Comparison of ENCODE assay signal across 1 cellular context in genomic region chr6:30060982-30061765, GRCh38.
A peak's percentile ranks its signal among the peaks of the same experiment; 100 is the strongest.
TF ChIP-seq lines count a peak whose summit lies in the region.

A gene with protein sequence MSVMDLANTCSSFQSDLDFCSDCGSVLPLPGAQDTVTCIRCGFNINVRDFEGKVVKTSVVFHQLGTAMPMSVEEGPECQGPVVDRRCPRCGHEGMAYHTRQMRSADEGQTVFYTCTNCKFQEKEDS (plus strand): TSS chr6:30061265. CDS start chr6:30061525, 260 bp downstream.

TF ChIP-seq in HEK293, 187 proteins besides CTCF, POLR2A, EP300 and RAD21 (continued from another document and continues in another):
- TF ChIP-seq, protein P1, sequence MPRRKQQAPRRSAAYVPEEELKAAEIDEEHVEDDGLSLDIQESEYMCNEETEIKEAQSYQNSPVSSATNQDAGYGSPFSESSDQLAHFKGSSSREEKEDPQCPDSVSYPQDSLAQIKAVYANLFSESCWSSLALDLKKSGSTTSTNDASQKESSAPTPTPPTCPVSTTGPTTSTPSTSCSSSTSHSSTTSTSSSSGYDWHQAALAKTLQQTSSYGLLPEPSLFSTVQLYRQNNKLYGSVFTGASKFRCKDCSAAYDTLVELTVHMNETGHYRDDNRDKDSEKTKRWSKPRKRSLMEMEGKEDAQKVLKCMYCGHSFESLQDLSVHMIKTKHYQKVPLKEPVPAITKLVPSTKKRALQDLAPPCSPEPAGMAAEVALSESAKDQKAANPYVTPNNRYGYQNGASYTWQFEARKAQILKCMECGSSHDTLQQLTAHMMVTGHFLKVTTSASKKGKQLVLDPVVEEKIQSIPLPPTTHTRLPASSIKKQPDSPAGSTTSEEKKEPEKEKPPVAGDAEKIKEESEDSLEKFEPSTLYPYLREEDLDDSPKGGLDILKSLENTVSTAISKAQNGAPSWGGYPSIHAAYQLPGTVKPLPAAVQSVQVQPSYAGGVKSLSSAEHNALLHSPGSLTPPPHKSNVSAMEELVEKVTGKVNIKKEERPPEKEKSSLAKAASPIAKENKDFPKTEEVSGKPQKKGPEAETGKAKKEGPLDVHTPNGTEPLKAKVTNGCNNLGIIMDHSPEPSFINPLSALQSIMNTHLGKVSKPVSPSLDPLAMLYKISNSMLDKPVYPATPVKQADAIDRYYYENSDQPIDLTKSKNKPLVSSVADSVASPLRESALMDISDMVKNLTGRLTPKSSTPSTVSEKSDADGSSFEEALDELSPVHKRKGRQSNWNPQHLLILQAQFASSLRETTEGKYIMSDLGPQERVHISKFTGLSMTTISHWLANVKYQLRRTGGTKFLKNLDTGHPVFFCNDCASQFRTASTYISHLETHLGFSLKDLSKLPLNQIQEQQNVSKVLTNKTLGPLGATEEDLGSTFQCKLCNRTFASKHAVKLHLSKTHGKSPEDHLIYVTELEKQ (tag by site-specific recombination; IDR thresholded peaks at IDR 0.05; ENCODE audit: borderline replicate concordance) = peak; percentile 55; the same call in 1 of the 2 replicates
- TF ChIP-seq ZNF670 (tag by site-specific recombination; IDR thresholded peaks at IDR 0.05; ENCODE audit: low read depth) (no peak), ZNF184 (tag by site-specific recombination; IDR thresholded peaks at IDR 0.05) (peak; percentile 65; the same call in 1 of the 2 replicates), PRDM6 (tag by site-specific recombination; IDR thresholded peaks at IDR 0.05) (0 out of 2 replicates have a peak, but pooled peaks have one; percentile 9), ZNF341 (tag by site-specific recombination; IDR thresholded peaks at IDR 0.05; ENCODE audit: low read depth) (no peak), ZFHX2 (tag by site-specific recombination; conservative IDR thresholded peaks at IDR 0.05) (peak; percentile 22; the same call in 1 of the 2 replicates), RBAK (tag by site-specific recombination; IDR thresholded peaks at IDR 0.05) (peak; percentile 10; the same call in 1 of the 2 replicates), ZNF138 (tag by site-specific recombination; IDR thresholded peaks at IDR 0.05; ENCODE audit: borderline replicate concordance) (no peak), ZNF558 (tag by site-specific recombination; IDR thresholded peaks at IDR 0.05) (peak; percentile 29; the same call in 1 of the 2 replicates), ZEB2 (tag by site-specific recombination; IDR thresholded peaks at IDR 0.05) (peak; percentile 82; the same call in 1 of the 2 replicates), ZNF600 (tag by site-specific recombination; IDR thresholded peaks at IDR 0.05) (peak; percentile 74), ZBTB6 (tag by site-specific recombination; IDR thresholded peaks at IDR 0.05) (peak; percentile 96), PRDM4 (tag by site-specific recombination; IDR thresholded peaks at IDR 0.05) (0 out of 2 replicates have a peak, but pooled peaks have one; percentile 11), ZNF830 (tag by site-specific recombination; IDR thresholded peaks at IDR 0.05; ENCODE audit: low read depth) (no peak), ZNF223 (tag by site-specific recombination; IDR thresholded peaks at IDR 0.05) (no peak), ZNF133 (tag by site-specific recombination; IDR thresholded peaks at IDR 0.05) (0 out of 2 replicates have a peak, but pooled peaks have one; percentile 13), KLF7 (tag by site-specific recombination; IDR thresholded peaks at IDR 0.05; ENCODE audit: borderline replicate concordance) (peak; percentile 49; the same call in 1 of the 2 replicates), YY1 (tag by site-specific recombination; IDR thresholded peaks at IDR 0.05) (peak; percentile 87), ZXDB (tag by site-specific recombination; IDR thresholded peaks at IDR 0.05) (peak; percentile 93), ZSCAN30 (tag by site-specific recombination; IDR thresholded peaks at IDR 0.05) (peak; percentile 82)
- TF ChIP-seq, protein P2, sequence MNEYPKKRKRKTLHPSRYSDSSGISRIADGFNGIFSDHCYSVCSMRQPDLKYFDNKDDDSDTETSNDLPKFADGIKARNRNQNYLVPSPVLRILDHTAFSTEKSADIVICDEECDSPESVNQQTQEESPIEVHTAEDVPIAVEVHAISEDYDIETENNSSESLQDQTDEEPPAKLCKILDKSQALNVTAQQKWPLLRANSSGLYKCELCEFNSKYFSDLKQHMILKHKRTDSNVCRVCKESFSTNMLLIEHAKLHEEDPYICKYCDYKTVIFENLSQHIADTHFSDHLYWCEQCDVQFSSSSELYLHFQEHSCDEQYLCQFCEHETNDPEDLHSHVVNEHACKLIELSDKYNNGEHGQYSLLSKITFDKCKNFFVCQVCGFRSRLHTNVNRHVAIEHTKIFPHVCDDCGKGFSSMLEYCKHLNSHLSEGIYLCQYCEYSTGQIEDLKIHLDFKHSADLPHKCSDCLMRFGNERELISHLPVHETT (tag by site-specific recombination; IDR thresholded peaks at IDR 0.05) = peak; percentile 95
- TF ChIP-seq, protein P3, sequence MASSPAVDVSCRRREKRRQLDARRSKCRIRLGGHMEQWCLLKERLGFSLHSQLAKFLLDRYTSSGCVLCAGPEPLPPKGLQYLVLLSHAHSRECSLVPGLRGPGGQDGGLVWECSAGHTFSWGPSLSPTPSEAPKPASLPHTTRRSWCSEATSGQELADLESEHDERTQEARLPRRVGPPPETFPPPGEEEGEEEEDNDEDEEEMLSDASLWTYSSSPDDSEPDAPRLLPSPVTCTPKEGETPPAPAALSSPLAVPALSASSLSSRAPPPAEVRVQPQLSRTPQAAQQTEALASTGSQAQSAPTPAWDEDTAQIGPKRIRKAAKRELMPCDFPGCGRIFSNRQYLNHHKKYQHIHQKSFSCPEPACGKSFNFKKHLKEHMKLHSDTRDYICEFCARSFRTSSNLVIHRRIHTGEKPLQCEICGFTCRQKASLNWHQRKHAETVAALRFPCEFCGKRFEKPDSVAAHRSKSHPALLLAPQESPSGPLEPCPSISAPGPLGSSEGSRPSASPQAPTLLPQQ (tag by site-specific recombination; IDR thresholded peaks at IDR 0.05) = peak; percentile 78
- TF ChIP-seq, protein P4, sequence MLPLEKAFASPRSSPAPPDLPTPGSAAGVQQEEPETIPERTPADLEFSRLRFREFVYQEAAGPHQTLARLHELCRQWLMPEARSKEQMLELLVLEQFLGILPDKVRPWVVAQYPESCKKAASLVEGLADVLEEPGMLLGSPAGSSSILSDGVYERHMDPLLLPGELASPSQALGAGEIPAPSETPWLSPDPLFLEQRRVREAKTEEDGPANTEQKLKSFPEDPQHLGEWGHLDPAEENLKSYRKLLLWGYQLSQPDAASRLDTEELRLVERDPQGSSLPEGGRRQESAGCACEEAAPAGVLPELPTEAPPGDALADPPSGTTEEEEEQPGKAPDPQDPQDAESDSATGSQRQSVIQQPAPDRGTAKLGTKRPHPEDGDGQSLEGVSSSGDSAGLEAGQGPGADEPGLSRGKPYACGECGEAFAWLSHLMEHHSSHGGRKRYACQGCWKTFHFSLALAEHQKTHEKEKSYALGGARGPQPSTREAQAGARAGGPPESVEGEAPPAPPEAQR (tag by site-specific recombination; IDR thresholded peaks at IDR 0.05) = peak; percentile 80; the same call in 1 of the 2 replicates
- TF ChIP-seq, protein P5, sequence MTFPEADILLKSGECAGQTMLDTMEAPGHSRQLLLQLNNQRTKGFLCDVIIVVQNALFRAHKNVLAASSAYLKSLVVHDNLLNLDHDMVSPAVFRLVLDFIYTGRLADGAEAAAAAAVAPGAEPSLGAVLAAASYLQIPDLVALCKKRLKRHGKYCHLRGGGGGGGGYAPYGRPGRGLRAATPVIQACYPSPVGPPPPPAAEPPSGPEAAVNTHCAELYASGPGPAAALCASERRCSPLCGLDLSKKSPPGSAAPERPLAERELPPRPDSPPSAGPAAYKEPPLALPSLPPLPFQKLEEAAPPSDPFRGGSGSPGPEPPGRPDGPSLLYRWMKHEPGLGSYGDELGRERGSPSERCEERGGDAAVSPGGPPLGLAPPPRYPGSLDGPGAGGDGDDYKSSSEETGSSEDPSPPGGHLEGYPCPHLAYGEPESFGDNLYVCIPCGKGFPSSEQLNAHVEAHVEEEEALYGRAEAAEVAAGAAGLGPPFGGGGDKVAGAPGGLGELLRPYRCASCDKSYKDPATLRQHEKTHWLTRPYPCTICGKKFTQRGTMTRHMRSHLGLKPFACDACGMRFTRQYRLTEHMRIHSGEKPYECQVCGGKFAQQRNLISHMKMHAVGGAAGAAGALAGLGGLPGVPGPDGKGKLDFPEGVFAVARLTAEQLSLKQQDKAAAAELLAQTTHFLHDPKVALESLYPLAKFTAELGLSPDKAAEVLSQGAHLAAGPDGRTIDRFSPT (tag by site-specific recombination; IDR thresholded peaks at IDR 0.05) = peak; percentile 69
- TF ChIP-seq, protein P6, sequence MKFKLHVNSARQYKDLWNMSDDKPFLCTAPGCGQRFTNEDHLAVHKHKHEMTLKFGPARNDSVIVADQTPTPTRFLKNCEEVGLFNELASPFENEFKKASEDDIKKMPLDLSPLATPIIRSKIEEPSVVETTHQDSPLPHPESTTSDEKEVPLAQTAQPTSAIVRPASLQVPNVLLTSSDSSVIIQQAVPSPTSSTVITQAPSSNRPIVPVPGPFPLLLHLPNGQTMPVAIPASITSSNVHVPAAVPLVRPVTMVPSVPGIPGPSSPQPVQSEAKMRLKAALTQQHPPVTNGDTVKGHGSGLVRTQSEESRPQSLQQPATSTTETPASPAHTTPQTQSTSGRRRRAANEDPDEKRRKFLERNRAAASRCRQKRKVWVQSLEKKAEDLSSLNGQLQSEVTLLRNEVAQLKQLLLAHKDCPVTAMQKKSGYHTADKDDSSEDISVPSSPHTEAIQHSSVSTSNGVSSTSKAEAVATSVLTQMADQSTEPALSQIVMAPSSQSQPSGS (tag by site-specific recombination; IDR thresholded peaks at IDR 0.05; ENCODE audit: low read depth) = peak; percentile 100
- TF ChIP-seq, protein P7, sequence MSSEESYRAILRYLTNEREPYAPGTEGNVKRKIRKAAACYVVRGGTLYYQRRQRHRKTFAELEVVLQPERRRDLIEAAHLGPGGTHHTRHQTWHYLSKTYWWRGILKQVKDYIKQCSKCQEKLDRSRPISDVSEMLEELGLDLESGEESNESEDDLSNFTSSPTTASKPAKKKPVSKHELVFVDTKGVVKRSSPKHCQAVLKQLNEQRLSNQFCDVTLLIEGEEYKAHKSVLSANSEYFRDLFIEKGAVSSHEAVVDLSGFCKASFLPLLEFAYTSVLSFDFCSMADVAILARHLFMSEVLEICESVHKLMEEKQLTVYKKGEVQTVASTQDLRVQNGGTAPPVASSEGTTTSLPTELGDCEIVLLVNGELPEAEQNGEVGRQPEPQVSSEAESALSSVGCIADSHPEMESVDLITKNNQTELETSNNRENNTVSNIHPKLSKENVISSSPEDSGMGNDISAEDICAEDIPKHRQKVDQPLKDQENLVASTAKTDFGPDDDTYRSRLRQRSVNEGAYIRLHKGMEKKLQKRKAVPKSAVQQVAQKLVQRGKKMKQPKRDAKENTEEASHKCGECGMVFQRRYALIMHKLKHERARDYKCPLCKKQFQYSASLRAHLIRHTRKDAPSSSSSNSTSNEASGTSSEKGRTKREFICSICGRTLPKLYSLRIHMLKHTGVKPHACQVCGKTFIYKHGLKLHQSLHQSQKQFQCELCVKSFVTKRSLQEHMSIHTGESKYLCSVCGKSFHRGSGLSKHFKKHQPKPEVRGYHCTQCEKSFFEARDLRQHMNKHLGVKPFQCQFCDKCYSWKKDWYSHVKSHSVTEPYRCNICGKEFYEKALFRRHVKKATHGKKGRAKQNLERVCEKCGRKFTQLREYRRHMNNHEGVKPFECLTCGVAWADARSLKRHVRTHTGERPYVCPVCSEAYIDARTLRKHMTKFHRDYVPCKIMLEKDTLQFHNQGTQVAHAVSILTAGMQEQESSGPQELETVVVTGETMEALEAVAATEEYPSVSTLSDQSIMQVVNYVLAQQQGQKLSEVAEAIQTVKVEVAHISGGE (tag by site-specific recombination; conservative IDR thresholded peaks at IDR 0.05; ENCODE audit: low read depth) = peak; percentile 56; the same call in 1 of the 2 replicates
- TF ChIP-seq, protein P8, sequence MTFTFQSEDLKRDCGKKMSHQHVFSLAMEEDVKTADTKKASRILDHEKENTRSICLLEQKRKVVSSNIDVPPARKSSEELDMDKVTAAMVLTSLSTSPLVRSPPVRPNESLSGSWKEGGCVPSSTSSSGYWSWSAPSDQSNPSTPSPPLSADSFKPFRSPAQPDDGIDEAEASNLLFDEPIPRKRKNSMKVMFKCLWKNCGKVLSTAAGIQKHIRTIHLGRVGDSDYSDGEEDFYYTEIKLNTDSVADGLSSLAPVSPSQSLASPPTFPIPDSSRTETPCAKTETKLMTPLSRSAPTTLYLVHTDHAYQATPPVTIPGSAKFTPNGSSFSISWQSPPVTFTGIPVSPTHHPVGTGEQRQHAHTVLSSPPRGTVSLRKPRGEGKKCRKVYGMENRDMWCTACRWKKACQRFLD (tag by site-specific recombination; IDR thresholded peaks at IDR 0.05) = no peak
